In genomic region chr10:33843379-33843778, GRCh38 we compare ENCODE assay signal across 11 cellular contexts.
"Had no signal": no experiment of that assay in that cellular context is flagged by ENCODE, and none has a peak within 500 bp of the region (broad histone marks: within the 10 kb centered on the region; RNA-seq: fewer than 3 reads in every experiment).

No MANE protein-coding gene starts in this region.

- H3K9ac ChIP-seq: GM23248 had no signal

- H3K4me1 Mint-ChIP-seq: GM23338 had no signal

- H3K27ac ChIP-seq: GM23248 had no signal

- FAIRE-seq: H1, H54 had no signal

- H3K4me3 Mint-ChIP-seq: GM23338, H9, HFFc6 had no signal

- H3K36me3 ChIP-seq: HAP-1 had no signal

- DNase-seq: GM23248, GOT3, H7, H9, HCEC 1CT, HFFc6 had no signal

- H3K4me3 ChIP-seq: GM23248, GM23338, HAP-1 had no signal

- ATAC-seq: GM23338, HCT116 had no signal

- H2AFZ ChIP-seq: GM23248, GM23338 had no signal

- H3K4me2 ChIP-seq: GM23338 had no signal

- H3K27ac Mint-ChIP-seq: GM23338, H9, HFFc6 had no signal
